Comparison of ENCODE assay signal across 18 cellular contexts in the genomic region with DNA sequence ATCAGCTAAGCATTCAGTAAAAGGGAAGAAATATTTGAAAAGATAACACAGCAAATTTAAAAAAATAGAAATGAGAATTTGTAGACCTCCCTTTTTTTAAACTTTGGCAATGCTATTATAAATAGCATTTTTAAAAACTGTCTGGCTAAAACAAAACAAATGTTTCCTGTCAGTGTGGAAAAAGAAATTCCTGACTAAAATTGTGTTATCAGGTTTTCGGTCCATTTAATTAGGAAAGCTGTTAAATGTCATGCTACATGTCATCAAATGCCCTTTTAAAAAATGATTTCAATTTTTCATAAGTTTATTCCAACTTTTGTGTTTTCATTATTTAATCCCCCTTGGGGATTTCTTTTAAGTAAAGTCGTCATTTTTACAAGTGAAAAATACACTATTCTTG. TPM values are rescaled to one million over a fixed set of nuclear protein-coding genes. Genes with fewer than 3 reads are reported as not detected.
DNase-seq lines count a peak whose midpoint lies in the region; ATAC-seq and TF ChIP-seq lines count a peak whose summit lies in the region.
"Had no signal": no experiment of that assay in that cellular context is flagged by ENCODE, and none has a peak within 500 bp of the region (broad histone marks: within the 10 kb centered on the region; RNA-seq: fewer than 3 reads in every experiment).

No MANE protein-coding gene starts in this region.

- intact Hi-C loops in dorsolateral prefrontal cortex (cut with DNase I), result no loop called here
- intact Hi-C loops in thyroid gland (cut with DNase I), result no loop called here

- H3K9me3 ChIP-seq in RWPE2 (ENCODE audit: severe bottlenecking), result no peaks in the 10 kb centered on the region
- no peaks in the 10 kb centered on the region for H3K9me3 ChIP-seq in right atrium auricular region
- H3K9me3 ChIP-seq in thoracic aorta, result no peaks in the 10 kb centered on the region
- no peaks in the 10 kb centered on the region for H3K9me3 ChIP-seq in thyroid gland
- H3K9me3 ChIP-seq: MG63 had no signal

- H3K27me3 Mint-ChIP-seq in chondrocyte (ENCODE audit: low read depth), result no peaks in the 10 kb centered on the region

- DNase-seq in RWPE2 (ENCODE audit: low spot score) (no peak), chondrocyte (ENCODE audit: low spot score) (no peak), right atrium auricular region (ENCODE audit: low spot score) (no peak), thoracic aorta (ENCODE audit: low spot score) (no peak), dorsolateral prefrontal cortex (no peak), thyroid gland (no peak), pons (ENCODE audit: low spot score) (no peak)
- DNase-seq: CD4-positive, CD25-positive, alpha-beta regulatory T cell; DMS79; H7; MG63; NCI-H1048; NCI-H1417 treated with DMSO at 0.1 percent for 48 hours; NCI-H187; NCI-H446; NCI-H526; SHP77 had no signal

- no peaks in the 10 kb centered on the region for H3K9me3 Mint-ChIP-seq in chondrocyte (ENCODE audit: low read depth)

- peak overlapping the region; percentile 3 for H3K4me3 Mint-ChIP-seq in chondrocyte (ENCODE audit: unreplicated experiment)
- H3K4me3 Mint-ChIP-seq: CD4-positive, CD25-positive, alpha-beta regulatory T cell had no signal

- H3K27me3 ChIP-seq in RWPE2 (ENCODE audit: insufficient read depth, poor library complexity, severe bottlenecking) (no peaks in the 10 kb centered on the region), right atrium auricular region (no peaks in the 10 kb centered on the region), thoracic aorta (replicated peaks; ENCODE audit: insufficient read depth) (no peaks in the 10 kb centered on the region), dorsolateral prefrontal cortex (peaks cover 0 to 10% (median 0%) of the 10 kb centered on the region in 45 donors), thyroid gland (no peaks in the 10 kb centered on the region)
- H3K27me3 ChIP-seq: MG63 had no signal

- ATAC-seq in RWPE2 (ENCODE audit: low read depth) (no peak), thoracic aorta (ENCODE audit: insufficient number of reproducible peaks, low FRiP score, low read depth) (no peak)

- 68 to 80% methylated on average over 2 of the region's 2 CpGs for WGBS in thyroid gland, 2 donors

- peak overlapping the region; percentile 90 for H3K27ac Mint-ChIP-seq in chondrocyte (ENCODE audit: unreplicated experiment)
- H3K27ac Mint-ChIP-seq: CD4-positive, CD25-positive, alpha-beta regulatory T cell had no signal

- TF ChIP-seq POLR2A in thyroid gland (IDR thresholded peaks at IDR 0.05), result no peak

- peak overlapping the region; percentile 42 for H3K27ac ChIP-seq in RWPE2 (ENCODE audit: poor library complexity, severe bottlenecking)
- H3K27ac ChIP-seq in right atrium auricular region, result peak overlapping the region; percentile 5 to 62
- H3K27ac ChIP-seq in thoracic aorta, result peak overlapping the region; percentile 52 to 68
- no peak overlapping the region for H3K27ac ChIP-seq in dorsolateral prefrontal cortex
- H3K27ac ChIP-seq in thyroid gland, result peak overlapping the region in 1 of 3 donors; percentile 39
- H3K27ac ChIP-seq: SK-N-MC had no signal

- H3K4me1 Mint-ChIP-seq in chondrocyte (ENCODE audit: low read depth), result peaks cover 93% of the 10 kb centered on the region
- H3K4me1 Mint-ChIP-seq: CD4-positive, CD25-positive, alpha-beta regulatory T cell had no signal

- TF ChIP-seq CTCF in RWPE2 (IDR thresholded peaks at IDR 0.05; ENCODE audit: poor library complexity, severe bottlenecking) (no peak), chondrocyte (IDR thresholded peaks at IDR 0.05) (no peak), right atrium auricular region (IDR thresholded peaks at IDR 0.05) (no peak), thoracic aorta (IDR thresholded peaks at IDR 0.05) (no peak), dorsolateral prefrontal cortex (IDR thresholded peaks at IDR 0.05 in 54 of 56, conservative IDR thresholded peaks at IDR 0.05 in 2 of 56; ENCODE audit: low read depth in 1 of 56, partially characterized antibody in 56 of 56) (no peak), thyroid gland (IDR thresholded peaks at IDR 0.05) (no peak)

- peaks cover 48% of the 10 kb centered on the region for H3K36me3 Mint-ChIP-seq in chondrocyte (ENCODE audit: low read depth)
- H3K36me3 Mint-ChIP-seq: CD4-positive, CD25-positive, alpha-beta regulatory T cell had no signal

- H3K4me3 ChIP-seq in RWPE2 (ENCODE audit: severe bottlenecking), result no peak overlapping the region
- no peak overlapping the region for H3K4me3 ChIP-seq in right atrium auricular region
- peak overlapping the region; percentile 3 for H3K4me3 ChIP-seq in thoracic aorta
- no peak overlapping the region for H3K4me3 ChIP-seq in dorsolateral prefrontal cortex
- H3K4me3 ChIP-seq in thyroid gland (replicated peaks in 1 of 3), result no peak overlapping the region
- H3K4me3 ChIP-seq: MG63, SK-N-MC had no signal

- peaks cover 37% of the 10 kb centered on the region for H3K4me1 ChIP-seq in RWPE2 (ENCODE audit: insufficient read depth, poor library complexity, severe bottlenecking)
- H3K4me1 ChIP-seq in right atrium auricular region, result peaks cover 0 to 10% of the 10 kb centered on the region in 2 donors
- peaks cover 35 to 37% of the 10 kb centered on the region in 2 donors for H3K4me1 ChIP-seq in thoracic aorta (ENCODE audit: control insufficient read depth in 1 of 2, low read depth in 2 of 2)
- H3K4me1 ChIP-seq in thyroid gland, result peaks cover 35 to 50% of the 10 kb centered on the region in 2 donors

- H3K36me3 ChIP-seq in RWPE2 (ENCODE audit: low read depth), result peaks cover 83% of the 10 kb centered on the region
- H3K36me3 ChIP-seq in right atrium auricular region, result no peaks in the 10 kb centered on the region
- H3K36me3 ChIP-seq in thoracic aorta, result no peaks in the 10 kb centered on the region
- H3K36me3 ChIP-seq in thyroid gland, result no peaks in the 10 kb centered on the region

RNA-seq across cellular contexts. Expression of gene COL8A1, which starts 29.6 kb away (rescaled TPM):
- total RNA-seq in chondrocyte (2,310 to 3,570 TPM (median 2,343 TPM) in 3 replicates), right atrium auricular region (10 to 100 TPM; 43.3 to 53.8 TPM), thoracic aorta (100 to 1,000 TPM; 253 to 916 TPM), dorsolateral prefrontal cortex (10 to 100 TPM in 5 of 120 experiments, 1 to 10 TPM in 103, under 1 TPM in 12; 0.29 to 29.8 (median 2.4) TPM), thyroid gland (100 to 1,000 TPM in 2 of 4 donors, 10 to 100 TPM in 2; 65.6 to 156 (median 95.6) TPM)
- total RNA-seq: CD4-positive, CD25-positive, alpha-beta regulatory T cell had no signal

Comparison
In these comparisons a context has a peak if more than half of its experiments do, and no peak if none do; other contexts are left out.
1. H3K27ac ChIP-seq: peak in RWPE2 (single experiment), right atrium auricular region (2 of 2) and thoracic aorta (2 of 2); none in dorsolateral prefrontal cortex (0 of 59).